ENCODE assay signal across 3 cellular contexts in the genomic region with DNA sequence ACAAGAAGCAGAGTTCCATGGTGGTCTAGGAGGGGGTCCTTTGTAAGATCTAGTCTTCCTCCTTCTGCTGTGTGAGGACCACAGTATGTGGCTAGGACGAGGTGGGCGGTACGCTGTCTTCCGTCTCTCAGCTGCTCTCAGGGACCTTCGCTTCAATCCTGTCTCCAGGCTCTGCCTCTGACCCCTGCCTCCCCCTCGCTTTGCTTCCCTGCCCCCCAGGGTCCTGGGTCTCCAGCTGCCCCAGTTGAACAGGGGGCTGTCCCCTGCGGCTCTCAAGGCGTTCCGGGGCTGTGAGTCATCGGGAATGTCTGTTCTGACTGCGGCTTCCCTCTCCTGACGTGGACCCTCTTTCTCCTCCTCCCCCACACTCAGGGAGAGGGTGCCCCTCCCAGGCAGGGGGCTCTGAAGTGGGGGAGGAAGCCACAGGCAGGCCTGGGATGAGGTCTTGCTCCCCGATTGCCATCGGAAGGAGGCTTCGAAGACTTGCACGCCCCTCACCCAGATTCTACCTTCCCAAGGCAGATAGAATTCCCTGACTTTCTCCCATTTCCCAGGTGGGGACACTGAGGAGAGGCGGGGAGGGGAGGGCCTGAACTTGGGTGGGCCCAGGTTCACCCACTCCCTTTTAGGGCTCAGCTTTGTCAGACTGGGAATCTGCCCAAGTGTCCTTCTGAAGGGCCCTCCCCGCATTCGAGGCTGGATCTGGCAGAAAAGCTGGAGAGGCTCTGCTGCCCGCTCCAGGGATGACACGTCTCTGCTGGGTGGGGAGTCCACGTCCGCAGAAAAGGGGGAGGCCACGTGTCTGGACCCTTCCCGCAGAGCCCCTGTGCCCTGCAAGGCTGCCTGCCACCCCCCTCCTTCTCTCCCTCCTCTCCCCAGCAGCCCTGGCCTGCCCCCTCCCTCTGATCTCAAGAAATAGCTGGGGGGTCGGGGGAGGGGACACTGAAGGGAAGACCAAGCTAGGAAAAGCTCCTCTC.
TF ChIP-seq lines count a peak whose summit lies in the region.

No MANE protein-coding gene starts in this region.

TF ChIP-seq in A549, 52 proteins besides CTCF, POLR2A, EP300 and RAD21:
- TF ChIP-seq, protein P1, sequence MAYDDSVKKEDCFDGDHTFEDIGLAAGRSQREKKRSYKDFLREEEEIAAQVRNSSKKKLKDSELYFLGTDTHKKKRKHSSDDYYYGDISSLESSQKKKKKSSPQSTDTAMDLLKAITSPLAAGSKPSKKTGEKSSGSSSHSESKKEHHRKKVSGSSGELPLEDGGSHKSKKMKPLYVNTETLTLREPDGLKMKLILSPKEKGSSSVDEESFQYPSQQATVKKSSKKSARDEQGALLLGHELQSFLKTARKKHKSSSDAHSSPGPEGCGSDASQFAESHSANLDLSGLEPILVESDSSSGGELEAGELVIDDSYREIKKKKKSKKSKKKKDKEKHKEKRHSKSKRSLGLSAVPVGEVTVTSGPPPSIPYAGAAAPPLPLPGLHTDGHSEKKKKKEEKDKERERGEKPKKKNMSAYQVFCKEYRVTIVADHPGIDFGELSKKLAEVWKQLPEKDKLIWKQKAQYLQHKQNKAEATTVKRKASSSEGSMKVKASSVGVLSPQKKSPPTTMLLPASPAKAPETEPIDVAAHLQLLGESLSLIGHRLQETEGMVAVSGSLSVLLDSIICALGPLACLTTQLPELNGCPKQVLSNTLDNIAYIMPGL (CRISPR knock-in tag; IDR thresholded peaks at IDR 0.05; ENCODE audit: borderline replicate concordance) = no peak
- TF ChIP-seq FOSB (CRISPR knock-in tag; IDR thresholded peaks at IDR 0.05) (no peak), HOXB5 (CRISPR knock-in tag; IDR thresholded peaks at IDR 0.05) (no peak), HOXB13 (CRISPR knock-in tag; IDR thresholded peaks at IDR 0.05; ENCODE audit: low read depth) (no peak), SMC3 (IDR thresholded peaks at IDR 0.05) (no peak), GATA3 (IDR thresholded peaks at IDR 0.05; ENCODE audit: borderline replicate concordance) (peak; percentile 68; the same call in 1 of the 2 replicates), KDM1A (IDR thresholded peaks at IDR 0.05; ENCODE audit: low read depth) (peak; percentile 73; the same call in 1 of the 2 replicates), ESRRA (IDR thresholded peaks at IDR 0.05; ENCODE audit: borderline replicate concordance, low read length) (no peak), JUN (IDR thresholded peaks at IDR 0.05) (peak in 1 of 2 experiments; percentile 44; a peak in 2 of 5 replicates), ZNF302 (CRISPR knock-in tag; IDR thresholded peaks at IDR 0.05) (no peak), FOSL2 (IDR thresholded peaks at IDR 0.05) (peak; percentile 40; the same call in 1 of the 2 replicates), FOSL2 (CRISPR knock-in tag; IDR thresholded peaks at IDR 0.05) (peak; percentile 85)
- TF ChIP-seq, protein P2, sequence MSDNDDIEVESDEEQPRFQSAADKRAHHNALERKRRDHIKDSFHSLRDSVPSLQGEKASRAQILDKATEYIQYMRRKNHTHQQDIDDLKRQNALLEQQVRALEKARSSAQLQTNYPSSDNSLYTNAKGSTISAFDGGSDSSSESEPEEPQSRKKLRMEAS (IDR thresholded peaks at IDR 0.05) = peak; percentile 35; the same call in 1 of the 2 replicates
TF ChIP-seq in A549: peak in this region for 5.

TF ChIP-seq in Ishikawa, 13 proteins besides CTCF, POLR2A, EP300 and RAD21:
- no peak for TF ChIP-seq TCF12 (IDR thresholded peaks at IDR 0.05; ENCODE audit: low read depth)
- peak; percentile 20; the same call in 1 of the 2 replicates for TF ChIP-seq TEAD4 (IDR thresholded peaks at IDR 0.05)

TF ChIP-seq in H1, 55 proteins besides CTCF, POLR2A, EP300 and RAD21:
- TF ChIP-seq KDM4A (IDR thresholded peaks at IDR 0.05; ENCODE audit: low read depth, low read length, severe bottlenecking) = peak; percentile 11
- TF ChIP-seq NRF1 (IDR thresholded peaks at IDR 0.05; ENCODE audit: low read depth, low read length) = no peak
- no peak for TF ChIP-seq SP4 (IDR thresholded peaks at IDR 0.05; ENCODE audit: low read length)
- TF ChIP-seq TAF1 (IDR thresholded peaks at IDR 0.05; ENCODE audit: low read depth, low read length) = 0 out of 2 replicates have a peak, but pooled peaks have one; percentile 2
- TF ChIP-seq EZH2 (IDR thresholded peaks at IDR 0.05; ENCODE audit: low read depth, low read length, severe bottlenecking) = no peak
- no peak for TF ChIP-seq SAP30 (IDR thresholded peaks at IDR 0.05; ENCODE audit: insufficient read depth, insufficient replicate concordance, low read length)
- no peak for TF ChIP-seq SUZ12 (IDR thresholded peaks at IDR 0.05; ENCODE audit: low read length)
- TF ChIP-seq, protein P2 (IDR thresholded peaks at IDR 0.05) = no peak
- no peak for TF ChIP-seq SIX5 (IDR thresholded peaks at IDR 0.05; ENCODE audit: low read depth, low read length)
- 0 out of 2 replicates have a peak, but pooled peaks have one; percentile 18 for TF ChIP-seq CREB1 (IDR thresholded peaks at IDR 0.05)
- TF ChIP-seq POU5F1 (IDR thresholded peaks at IDR 0.05; ENCODE audit: low read depth, low read length) = no peak
- peak; percentile 50 for TF ChIP-seq ASH2L (IDR thresholded peaks at IDR 0.05; ENCODE audit: low read length)
- TF ChIP-seq GTF2F1 (IDR thresholded peaks at IDR 0.05; ENCODE audit: borderline replicate concordance, low read depth, low read length) = no peak
- no peak for TF ChIP-seq TAF7 (optimal IDR thresholded peaks at IDR 0.05; ENCODE audit: borderline replicate concordance, low read depth, low read length)
- TF ChIP-seq SRF (IDR thresholded peaks at IDR 0.05; ENCODE audit: low read depth, low read length) = no peak
- TF ChIP-seq CTBP2 (IDR thresholded peaks at IDR 0.05; ENCODE audit: borderline replicate concordance, insufficient read depth, insufficient read length, low read length) = no peak
- TF ChIP-seq KDM1A (IDR thresholded peaks at IDR 0.05; ENCODE audit: borderline replicate concordance, low read length) = peak; percentile 69; the same call in 1 of the 2 replicates
- TF ChIP-seq BACH1 (IDR thresholded peaks at IDR 0.05; ENCODE audit: low read length) = no peak
- TF ChIP-seq POLR2AphosphoS5 (IDR thresholded peaks at IDR 0.05; ENCODE audit: low read depth, low read length) = no peak
- 0 out of 2 replicates have a peak, but pooled peaks have one; percentile 48 for TF ChIP-seq TCF12 (IDR thresholded peaks at IDR 0.05; ENCODE audit: low read depth, low read length)
- TF ChIP-seq JUN (IDR thresholded peaks at IDR 0.05; ENCODE audit: low read depth, low read length) = peak; percentile 56; the same call in 1 of the 2 replicates
- peak; percentile 90 for TF ChIP-seq JUND (IDR thresholded peaks at IDR 0.05; ENCODE audit: low read length)
- TF ChIP-seq SP1 (IDR thresholded peaks at IDR 0.05; ENCODE audit: low read depth, low read length) = peak; percentile 54; the same call in 1 of the 2 replicates
- TF ChIP-seq HDAC6 (IDR thresholded peaks at IDR 0.05; ENCODE audit: low read depth, low read length) = no peak
- no peak; the same call in 1 of the 2 replicates for TF ChIP-seq RBBP5 (IDR thresholded peaks at IDR 0.05; ENCODE audit: borderline replicate concordance, low read depth, low read length)
- 0 out of 2 replicates have a peak, but pooled peaks have one; percentile 18 for TF ChIP-seq TEAD4 (IDR thresholded peaks at IDR 0.05; ENCODE audit: low read depth, low read length)
TF ChIP-seq in H1: peak in this region for 10.
